In genomic region chr6:64012351-64013060, GRCh38 we compare ENCODE assay signal across 8 cellular contexts.
DNase-seq lines count a peak whose midpoint lies in the region; ATAC-seq and TF ChIP-seq lines count a peak whose summit lies in the region.

No MANE protein-coding gene starts in this region.

- no peak overlapping the region for H3K27ac ChIP-seq in prostate gland

- H3K27me3 Mint-ChIP-seq in activated naive CD4-positive, alpha-beta T cell treated with anti-CD3 and anti-CD28 coated beads for 36 hours (ENCODE audit: low read depth) = no peaks in the 10 kb centered on the region

- no peak overlapping the region for H3K27ac Mint-ChIP-seq in activated naive CD4-positive, alpha-beta T cell treated with anti-CD3 and anti-CD28 coated beads for 36 hours

- H3K4me1 Mint-ChIP-seq in activated naive CD4-positive, alpha-beta T cell treated with anti-CD3 and anti-CD28 coated beads for 36 hours (ENCODE audit: low read depth) = no peaks in the 10 kb centered on the region

- CTCF ChIA-PET in activated naive CD4-positive, alpha-beta T cell treated with anti-CD3 and anti-CD28 coated beads for 36 hours (lab: Charles Lee) = interaction anchor here (0.9 kb wide), 1 partner anchor 318 kb away, joined by 3 read pairs; no protein-coding TSS in a partner anchor

- H3K4me3 ChIP-seq in fibroblast of the aortic adventitia (ENCODE audit: low read depth, low read length) = no peak overlapping the region
- no peak overlapping the region for H3K4me3 ChIP-seq in prostate gland
- no peak overlapping the region for H3K4me3 ChIP-seq in lower leg skin (ENCODE audit: low read depth, poor library complexity, severe bottlenecking)

- TF ChIP-seq POLR2A in prostate gland (IDR thresholded peaks at IDR 0.05) (no peak), lower leg skin (IDR thresholded peaks at IDR 0.05) (no peak)

- no peaks in the 10 kb centered on the region for H3K36me3 Mint-ChIP-seq in activated naive CD4-positive, alpha-beta T cell treated with anti-CD3 and anti-CD28 coated beads for 36 hours (ENCODE audit: low read depth)

- intact Hi-C loops in prostate gland (cut with DNase I) (loop anchor here (5.0 kb wide), 1 partner anchor 320 kb away; no protein-coding TSS in a partner anchor), lower leg skin (cut with DNase I; ENCODE audit: low total_unique reads) (no loop called here)
- intact Hi-C loops in activated naive CD4-positive, alpha-beta T cell treated with anti-CD3 and anti-CD28 coated beads for 36 hours (cut with micrococcal nuclease) = no loop called here

- H3K9me3 ChIP-seq in prostate gland = no peaks in the 10 kb centered on the region

- H3K27me3 ChIP-seq in prostate gland (replicated peaks; ENCODE audit: insufficient read depth) = peaks cover 2% of the 10 kb centered on the region

- H3K36me3 ChIP-seq in prostate gland = no peaks in the 10 kb centered on the region

- peaks cover 3% of the 10 kb centered on the region for H3K9me3 Mint-ChIP-seq in activated naive CD4-positive, alpha-beta T cell treated with anti-CD3 and anti-CD28 coated beads for 36 hours

- ATAC-seq in HG02759 (IDR thresholded peaks at IDR 0.05; ENCODE audit: unreplicated experiment) (peak; percentile 67), HG03175 (IDR thresholded peaks at IDR 0.05; ENCODE audit: unreplicated experiment) (no peak)

- TF ChIP-seq CTCF in fibroblast of the aortic adventitia (IDR thresholded peaks at IDR 0.05; ENCODE audit: insufficient read depth, low read length) (peak; percentile 74), prostate gland (IDR thresholded peaks at IDR 0.05) (peak in 3 of 4 experiments; percentile 36 to 66 (median 55)), lower leg skin (IDR thresholded peaks at IDR 0.05) (no peak)

- H3K4me1 ChIP-seq in prostate gland (replicated peaks) = no peaks in the 10 kb centered on the region

- WGBS in prostate gland = 40% methylated on average over 4 of the region's 4 CpGs
- WGBS in lower leg skin, 2 donors = 49 to 55% methylated on average over 4 of the region's 4 CpGs

- DNase-seq in AG20443 (ENCODE audit: low spot score) = peak; percentile 8
- DNase-seq in OCI-M1 (lab: John Stamatoyannopoulos, UW) = peak; percentile 75
- peak; percentile 57 for DNase-seq in fibroblast of the aortic adventitia (ENCODE audit: low read depth)
- DNase-seq in prostate gland (ENCODE audit: low spot score) = no peak
- DNase-seq in activated naive CD4-positive, alpha-beta T cell treated with anti-CD3 and anti-CD28 coated beads for 36 hours = no peak
- DNase-seq in lower leg skin (ENCODE audit: low spot score in 2 of 2) = no peak

- H3K4me3 Mint-ChIP-seq in activated naive CD4-positive, alpha-beta T cell treated with anti-CD3 and anti-CD28 coated beads for 36 hours = no peak overlapping the region

Comparison
In these comparisons a context has a peak if more than half of its experiments do, and no peak if none do; other contexts are left out.
1. DNase-seq: peak in AG20443 (single experiment), OCI-M1 (single experiment) and fibroblast of the aortic adventitia (single experiment); none in prostate gland (single experiment), activated naive CD4-positive, alpha-beta T cell treated with anti-CD3 and anti-CD28 coated beads for 36 hours (single experiment) and lower leg skin (0 of 2).
2. CTCF ChIP-seq: peak in fibroblast of the aortic adventitia (single experiment) and prostate gland (3 of 4); none in lower leg skin (0 of 3).